ENCODE assay signal across 8 cellular contexts in genomic region chr1:228635304-228635703, GRCh38.
DNase-seq lines count a peak whose midpoint lies in the region; ATAC-seq and TF ChIP-seq lines count a peak whose summit lies in the region.
"Not testable (repeated sequence)": the region's sequence is repeated elsewhere in the genome, so short reads cannot be mapped to it uniquely, and the experiment has no call there.

No MANE protein-coding gene starts in this region.

- not testable (repeated sequence) for TF ChIP-seq CTCF in right atrium auricular region (IDR thresholded peaks at IDR 0.05)

- H3K27me3 Mint-ChIP-seq in T-helper 17 cell; natural killer cell treated with Interleukin-12 subunit alpha and Interleukin-12 subunit beta and Interleukin-15 and Interleukin-18, amount 100 ng/mL, for 72 hours: not testable (repeated sequence)

- not testable (repeated sequence) for H3K9ac ChIP-seq in HUES6 (ENCODE audit: low read length)

- not testable (repeated sequence) for H3K36me3 ChIP-seq in HUES6 (ENCODE audit: control insufficient read depth, insufficient read depth, low read length); right atrium auricular region

- not testable (repeated sequence) for H3K4me3 Mint-ChIP-seq in T-helper 17 cell; natural killer cell treated with Interleukin-12 subunit alpha and Interleukin-12 subunit beta and Interleukin-15 and Interleukin-18, amount 100 ng/mL, for 72 hours

- H3K9me3 Mint-ChIP-seq in natural killer cell treated with Interleukin-12 subunit alpha and Interleukin-12 subunit beta and Interleukin-15 and Interleukin-18, amount 100 ng/mL, for 72 hours = not testable (repeated sequence)

- not testable (repeated sequence) for H3K4me1 Mint-ChIP-seq in T-helper 17 cell; natural killer cell treated with Interleukin-12 subunit alpha and Interleukin-12 subunit beta and Interleukin-15 and Interleukin-18, amount 100 ng/mL, for 72 hours (ENCODE audit: low read depth in 2 of 2)

- H3K27ac ChIP-seq in HUES6 (ENCODE audit: low read depth, low read length) = not testable (repeated sequence)
- H3K27ac ChIP-seq in right atrium auricular region = peak overlapping the region in 1 of 2 donors; percentile 19

- not testable (repeated sequence) for H3K9me3 ChIP-seq in HUES6 (ENCODE audit: control insufficient read depth, insufficient read depth, low read depth, low read length); T-helper 17 cell (ENCODE audit: control insufficient read depth, low read length, poor library complexity, severe bottlenecking); right atrium auricular region

- H3K27me3 ChIP-seq in HUES6 (ENCODE audit: control insufficient read depth, insufficient read depth, low read length); right atrium auricular region: not testable (repeated sequence)

- not testable (repeated sequence) for H3K4me1 ChIP-seq in HUES6 (ENCODE audit: control insufficient read depth, insufficient read depth, low read length); right atrium auricular region

- not testable (repeated sequence) for ATAC-seq in T-helper 17 cell; natural killer cell treated with Interleukin-12 subunit alpha and Interleukin-12 subunit beta and Interleukin-15 and Interleukin-18, amount 100 ng/mL, for 72 hours

- DNase-seq in Ammon's horn (ENCODE audit: low spot score) (peak; percentile 2), T-helper 17 cell (peak; percentile 35 to 42 (median 35)), activated T-cell treated with anti-CD3 and anti-CD28 coated beads for 4 hours (peak; percentile 35), right atrium auricular region (ENCODE audit: low spot score) (peak; percentile 61)
- peak; percentile 23 for DNase-seq in central memory CD4-positive, alpha-beta T cell
- peak; percentile 60 for DNase-seq in natural killer cell treated with Interleukin-12 subunit alpha and Interleukin-12 subunit beta and Interleukin-15 and Interleukin-18, amount 100 ng/mL, for 72 hours (ENCODE audit: low spot score)
- peak in 2 of 3 experiments; percentile 15 to 18 for DNase-seq in stimulated activated CD4-positive, alpha-beta T cell treated with anti-CD3 and anti-CD28 coated beads, TNF-alpha, amount 100 ng/mL, for 4 hours (ENCODE audit: low read depth in 3 of 3)

- not testable (repeated sequence) for H3K27ac Mint-ChIP-seq in T-helper 17 cell; natural killer cell treated with Interleukin-12 subunit alpha and Interleukin-12 subunit beta and Interleukin-15 and Interleukin-18, amount 100 ng/mL, for 72 hours

- not testable (repeated sequence) for H3K36me3 Mint-ChIP-seq in T-helper 17 cell (ENCODE audit: low read depth); natural killer cell treated with Interleukin-12 subunit alpha and Interleukin-12 subunit beta and Interleukin-15 and Interleukin-18, amount 100 ng/mL, for 72 hours

- peak overlapping the region; percentile 35; the same call in 1 of the 2 replicates for H3K4me3 ChIP-seq in HUES6 (ENCODE audit: low read depth, low read length)
- peak overlapping the region; percentile 27 to 44 for H3K4me3 ChIP-seq in right atrium auricular region

Comparison
In these comparisons a context has a peak if more than half of its experiments do, and no peak if none do; other contexts are left out.
1. DNase-seq: peak in every context shown above with its lines; median percentile 61 in right atrium auricular region; 60 in natural killer cell treated with Interleukin-12 subunit alpha and Interleukin-12 subunit beta and Interleukin-15 and Interleukin-18, amount 100 ng/mL, for 72 hours; 35 in T-helper 17 cell; 35 in activated T-cell treated with anti-CD3 and anti-CD28 coated beads for 4 hours; 23 in central memory CD4-positive, alpha-beta T cell; 16 in stimulated activated CD4-positive, alpha-beta T cell treated with anti-CD3 and anti-CD28 coated beads, TNF-alpha, amount 100 ng/mL, for 4 hours; 2 in Ammon's horn.